ENCODE assay signal across 1 cellular context in the genomic region with DNA sequence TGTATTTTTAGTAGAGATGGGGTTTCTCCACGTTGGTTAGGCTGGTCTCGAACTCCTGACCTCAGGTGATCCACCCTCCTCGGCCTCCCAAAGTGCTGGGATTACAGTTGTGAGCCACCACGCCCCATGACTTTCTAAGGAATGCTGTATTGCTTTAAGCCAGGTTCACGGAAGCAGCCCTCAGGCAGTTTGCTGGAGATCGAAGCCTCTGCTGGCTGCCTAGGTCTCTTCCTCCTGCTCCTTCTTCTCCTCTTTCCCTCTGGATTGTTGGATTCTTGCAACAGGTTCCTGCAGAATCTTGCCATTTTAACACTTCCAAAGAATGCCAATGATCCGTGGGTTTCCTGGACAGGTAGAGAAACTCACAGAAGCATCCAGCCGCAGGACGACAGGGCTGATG.
TF ChIP-seq lines count a peak whose summit lies in the region.

No MANE protein-coding gene starts in this region.

TF ChIP-seq in H1, 55 proteins besides CTCF, POLR2A, EP300 and RAD21:
- TF ChIP-seq RXRA (IDR thresholded peaks at IDR 0.05; ENCODE audit: insufficient read depth, low read depth, low read length) (no peak), MAFK (IDR thresholded peaks at IDR 0.05; ENCODE audit: low read depth, low read length) (no peak), KDM5A (IDR thresholded peaks at IDR 0.05; ENCODE audit: low read length) (no peak), HDAC2 (IDR thresholded peaks at IDR 0.05; ENCODE audit: borderline replicate concordance in 1 of 2, low read depth in 2 of 2, low read length in 2 of 2) (no peak), BACH1 (IDR thresholded peaks at IDR 0.05; ENCODE audit: low read length) (no peak)
- TF ChIP-seq, protein P1, sequence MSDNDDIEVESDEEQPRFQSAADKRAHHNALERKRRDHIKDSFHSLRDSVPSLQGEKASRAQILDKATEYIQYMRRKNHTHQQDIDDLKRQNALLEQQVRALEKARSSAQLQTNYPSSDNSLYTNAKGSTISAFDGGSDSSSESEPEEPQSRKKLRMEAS (IDR thresholded peaks at IDR 0.05): no peak
TF ChIP-seq in H1: peak in this region for 0.
